Comparison of ENCODE assay signal across 8 cellular contexts in the genomic region with DNA sequence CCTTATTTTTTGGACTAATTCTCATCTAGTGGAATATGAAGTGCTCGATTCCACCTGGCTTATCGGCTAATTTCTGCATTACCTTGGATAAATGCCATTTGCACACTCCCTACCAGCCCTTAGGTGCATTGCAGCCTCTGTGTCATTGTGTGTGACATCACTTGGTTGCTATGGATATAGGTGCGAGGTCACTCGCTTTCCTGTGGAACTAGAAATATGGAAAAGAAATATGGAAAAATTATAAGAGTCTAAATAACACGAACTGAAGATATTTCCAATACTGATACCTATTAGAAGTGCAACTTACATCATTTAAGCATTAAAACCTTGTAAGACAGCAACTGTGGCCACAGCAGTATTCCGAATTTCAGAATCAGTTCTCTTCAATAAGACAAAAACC. TPM values are rescaled to one million over a fixed set of nuclear protein-coding genes. Genes with fewer than 3 reads are reported as not detected.
DNase-seq lines count a peak whose midpoint lies in the region; ATAC-seq and TF ChIP-seq lines count a peak whose summit lies in the region.

No MANE protein-coding gene starts in this region.

- no peak for ATAC-seq in left cardiac atrium
- no peak for ATAC-seq in aorta (ENCODE audit: low FRiP score)

- TF ChIP-seq CTCF in right atrium auricular region (IDR thresholded peaks at IDR 0.05) = no peak
- no peak for TF ChIP-seq CTCF in epithelial cell of proximal tubule (conservative IDR thresholded peaks at IDR 0.05; ENCODE audit: low read depth, low read length)

- H3K18ac ChIP-seq in trophoblast cell (ENCODE audit: low read length) = no peak overlapping the region

- H2BK12ac ChIP-seq in trophoblast cell (ENCODE audit: low read length) = no peak overlapping the region

- H4K91ac ChIP-seq in trophoblast cell (ENCODE audit: low read depth, low read length) = no peak overlapping the region

- peak overlapping the region; percentile 99 to 100 for H3K27ac ChIP-seq in right atrium auricular region
- no peak overlapping the region for H3K27ac ChIP-seq in trophoblast cell (ENCODE audit: low read depth, low read length)
- peak overlapping the region in 1 of 2 donors; percentile 22 for H3K27ac ChIP-seq in aorta (ENCODE audit: low read depth in 1 of 2, low read length in 2 of 2)

- peaks cover 28% of the 10 kb centered on the region for H3K79me2 ChIP-seq in trophoblast cell (ENCODE audit: control insufficient read depth, insufficient read depth, low read length, poor library complexity)

- H3K4me1 ChIP-seq in right atrium auricular region (peaks cover 0 to 66% of the 10 kb centered on the region in 2 donors), trophoblast cell (ENCODE audit: control insufficient read depth in 1 of 2, insufficient read depth in 2 of 2, low read length in 2 of 2) (peaks cover 7 to 8% of the 10 kb centered on the region in 2 experiments), aorta (ENCODE audit: control insufficient read depth in 1 of 2, insufficient read depth in 2 of 2, low read length in 2 of 2) (peaks cover 0 to 2% of the 10 kb centered on the region in 2 donors)

- H3K79me1 ChIP-seq in trophoblast cell (ENCODE audit: low read length) = peaks cover 18% of the 10 kb centered on the region

- no peaks in the 10 kb centered on the region for H3K27me3 ChIP-seq in right atrium auricular region
- H3K27me3 ChIP-seq in trophoblast cell (ENCODE audit: insufficient read depth, low read length) = no peaks in the 10 kb centered on the region
- no peaks in the 10 kb centered on the region for H3K27me3 ChIP-seq in aorta (ENCODE audit: control insufficient read depth in 1 of 2, insufficient read depth in 2 of 2, low read length in 1 of 2)

- no peak for DNase-seq in right atrium auricular region (ENCODE audit: low spot score)
- no peak for DNase-seq in left cardiac atrium
- no peak for DNase-seq in epithelial cell of proximal tubule (ENCODE audit: low read depth)
- peak; percentile 74 to 90 for DNase-seq in trophoblast cell
- DNase-seq in LoVo (ENCODE audit: low spot score) = no peak
- DNase-seq in aorta = no peak
- DNase-seq in iPS-NIHi7 (ENCODE audit: extremely low spot score) = no peak

- H4K8ac ChIP-seq in trophoblast cell (ENCODE audit: low read depth, low read length) = no peak overlapping the region

- intact Hi-C loops in left cardiac atrium (cut with DNase I) (no loop called here), aorta (cut with DNase I) (loop anchor here in 1 of 2 donors (5.0 kb wide), 1 partner anchor 35 kb away; no protein-coding TSS in a partner anchor)

- no peak overlapping the region for H3K23ac ChIP-seq in trophoblast cell (ENCODE audit: low read length)

- H4K12ac ChIP-seq in trophoblast cell (ENCODE audit: low read depth, low read length) = no peak overlapping the region

- no peak overlapping the region for H2BK5ac ChIP-seq in trophoblast cell (ENCODE audit: low read depth, low read length, poor library complexity)

- H2AFZ ChIP-seq in trophoblast cell (ENCODE audit: insufficient read depth, low read length, poor library complexity) = no peak overlapping the region

- H3K9ac ChIP-seq in trophoblast cell (ENCODE audit: low read length) = no peak overlapping the region

- H2AK5ac ChIP-seq in trophoblast cell (ENCODE audit: low read length) = no peak overlapping the region

- no peak overlapping the region for H3K14ac ChIP-seq in trophoblast cell (ENCODE audit: low read length)

- H3K4me3 ChIP-seq in right atrium auricular region (peak overlapping the region; percentile 96 to 97), epithelial cell of proximal tubule (ENCODE audit: low read depth, low read length) (peak overlapping the region; percentile 70), trophoblast cell (ENCODE audit: low read depth, low read length) (no peak overlapping the region), aorta (ENCODE audit: low read length in 2 of 2) (peak overlapping the region in 1 of 2 donors; percentile 93)

- H3K4ac ChIP-seq in trophoblast cell (ENCODE audit: low read depth, low read length) = peak overlapping the region; percentile 81

- H2BK120ac ChIP-seq in trophoblast cell (ENCODE audit: insufficient read depth, low read length, poor library complexity) = no peak overlapping the region

- H3K36me3 ChIP-seq in right atrium auricular region (peaks cover 17% of the 10 kb centered on the region), trophoblast cell (ENCODE audit: control insufficient read depth in 1 of 2, insufficient read depth in 2 of 2, low read length in 2 of 2) (peaks cover 8 to 10% of the 10 kb centered on the region in 2 experiments), aorta (ENCODE audit: control insufficient read depth in 1 of 2, insufficient read depth in 2 of 2, low read length in 1 of 2) (no peaks in the 10 kb centered on the region)

- peak overlapping the region; percentile 30 for H3K4me2 ChIP-seq in trophoblast cell (ENCODE audit: low read length)

- H3K9me3 ChIP-seq in right atrium auricular region (no peaks in the 10 kb centered on the region), trophoblast cell (ENCODE audit: insufficient read depth, low read depth, low read length) (no peaks in the 10 kb centered on the region), aorta (ENCODE audit: control insufficient read depth, low read length) (no peaks in the 10 kb centered on the region)

- WGBS in trophoblast cell (ENCODE audit: extremely low coverage, insufficient coverage, insufficient read length) = no CpG with 5 or more reads among the region's 6 CpGs
- WGBS in aorta, 2 donors = 47 to 53% methylated on average over 6 of the region's 6 CpGs

TF ChIP-seq in PFSK-1, 5 proteins besides CTCF, POLR2A, EP300 and RAD21:
- peak; percentile 36; the same call in 1 of the 2 replicates for TF ChIP-seq SIN3A (IDR thresholded peaks at IDR 0.05; ENCODE audit: borderline replicate concordance, insufficient read depth, low read length)
- TF ChIP-seq TAF1 (IDR thresholded peaks at IDR 0.05; ENCODE audit: borderline replicate concordance, insufficient read depth, low read length) = no peak

RNA-seq across cellular contexts. Expression of gene YWHAG, which starts 2.0 kb away (rescaled TPM):
- total RNA-seq in right atrium auricular region (100 to 1,000 TPM; 132 to 153 TPM), left cardiac atrium (100 to 1,000 TPM; 218 to 253 TPM), epithelial cell of proximal tubule (71.4 and 74.7 TPM in 2 replicates), aorta (100 to 1,000 TPM; 104 to 121 TPM)
- polyA plus RNA-seq in PFSK-1 (2012; ENCODE audit: insufficient read length, low read depth) = 108 TPM
- polyA plus RNA-seq in trophoblast cell (2013) = 95.3 and 99.5 TPM in 2 replicates
- 10 to 100 TPM; 40.0 to 58.2 TPM for polyA plus RNA-seq in aorta

RNA-seq across cellular contexts. Expression of gene SSC4D, which starts 52.7 kb away (rescaled TPM):
- total RNA-seq in right atrium auricular region = under 1 TPM; 0.35 to 0.37 TPM
- total RNA-seq in left cardiac atrium = 1 to 10 TPM in 1 of 2 donors, under 1 TPM in 1; 0.55 to 1.4 TPM
- 4.0 TPM for polyA plus RNA-seq in PFSK-1 (2012; ENCODE audit: insufficient read length, low read depth)
- total RNA-seq in epithelial cell of proximal tubule = 1.2 and 2.1 TPM in 2 replicates
- 7.1 and 7.7 TPM in 2 replicates for polyA plus RNA-seq in trophoblast cell (2013)
- total RNA-seq in aorta = under 1 TPM; 0.33 to 0.58 TPM
- polyA plus RNA-seq in aorta = under 1 TPM in 1 of 2 donors, not detected in 1; 0.13 TPM

RNA-seq across cellular contexts. Expression of gene HSPB1, which starts 54.4 kb away (rescaled TPM):
- total RNA-seq in right atrium auricular region (1,000 to 10,000 TPM; 1,006 to 1,433 TPM), left cardiac atrium (1,000 to 10,000 TPM; 1,191 to 2,127 TPM), epithelial cell of proximal tubule (199 and 435 TPM in 2 replicates), aorta (1,000 to 10,000 TPM; 1,225 to 2,295 TPM)
- polyA plus RNA-seq in PFSK-1 (2012; ENCODE audit: insufficient read length, low read depth) = 2,108 TPM
- 1,533 and 1,664 TPM in 2 replicates for polyA plus RNA-seq in trophoblast cell (2013)
- polyA plus RNA-seq in aorta = 1,000 to 10,000 TPM in 1 of 2 donors, 100 to 1,000 TPM in 1; 742 to 1,817 TPM

Comparison
In these comparisons a context has a peak if more than half of its experiments do, and no peak if none do; other contexts are left out.
1. DNase-seq: peak in trophoblast cell (2 of 2); none in right atrium auricular region (single experiment), left cardiac atrium (single experiment), epithelial cell of proximal tubule (single experiment), LoVo (single experiment), aorta (0 of 2) and iPS-NIHi7 (single experiment).